ENCODE assay signal across 25 cellular contexts in genomic region chr6:13919861-13920260, GRCh38. TPM values are rescaled to one million over a fixed set of nuclear protein-coding genes. Genes with fewer than 3 reads are reported as not detected.
"Had no signal": no experiment of that assay in that cellular context is flagged by ENCODE, and none has a peak within 500 bp of the region (broad histone marks: within the 10 kb centered on the region; RNA-seq: fewer than 3 reads in every experiment).

No MANE protein-coding gene starts in this region.

- ATAC-seq: Panc1, Right ventricle myocardium inferior had no signal

- H3K36me3 ChIP-seq: SJCRH30 had no signal

- H3K4me1 ChIP-seq: SJCRH30 had no signal

- DNase-seq: Karpas-422, MM.1S, MV-4-11, NCI-H1092, NCI-H1105, NCI-H1417 treated with DMSO at 0.1 percent for 48 hours, NCI-H1436 treated with DMSO at 0.1 percent for 48 hours, NCI-H1694 treated with DMSO at 0.1 percent for 48 hours, NCI-H187 treated with DMSO at 0.1 percent for 48 hours, NCI-H2227 treated with DMSO at 0.1 percent for 48 hours, NCI-H345, NCI-H524 treated with DMSO at 0.1 percent for 48 hours, NCI-H774, PC-9, SHP77, SIG-M5, SJCRH30, SK-N-SH, SW 1271 had no signal

- H3K9me3 ChIP-seq: SJCRH30, SK-N-SH had no signal

- H3K27ac ChIP-seq: KMS-11, PC-9, RWPE1, SJCRH30 had no signal

- H3K27me3 ChIP-seq: SJCRH30 had no signal

- H3K4me3 ChIP-seq: PC-9, SJCRH30 had no signal

RNA-seq across cellular contexts. Expression of gene RNF182, which starts 4.9 kb away (rescaled TPM):
- total RNA-seq: MCF 10A, OCI-LY7, Right ventricle myocardium inferior had no signal
